In genomic region chr14:49381778-49382177, GRCh38 we compare ENCODE assay signal across 35 cellular contexts.
"Had no signal": no experiment of that assay in that cellular context is flagged by ENCODE, and none has a peak within 500 bp of the region (broad histone marks: within the 10 kb centered on the region; RNA-seq: fewer than 3 reads in every experiment).

No MANE protein-coding gene starts in this region.

- H3K9me3 ChIP-seq: MG63 had no signal

- H3K4me3 ChIP-seq: MG63 had no signal

- H3K36me3 ChIP-seq: MG63 had no signal

- DNase-seq: Karpas-422, Kasumi-1, MG63, MM.1S, MV-4-11, NCI-H1048, NCI-H1092, NCI-H1092 treated with DMSO at 0.1 percent for 48 hours, NCI-H1105, NCI-H1105 treated with DMSO at 0.1 percent for 48 hours, NCI-H1417, NCI-H1417 treated with DMSO at 0.1 percent for 48 hours, NCI-H1436, NCI-H1436 treated with DMSO at 0.1 percent for 48 hours, NCI-H146, NCI-H1694, NCI-H1694 treated with DMSO at 0.1 percent for 48 hours, NCI-H187, NCI-H187 treated with DMSO at 0.1 percent for 48 hours, NCI-H1930, NCI-H2029, NCI-H2029 treated with DMSO at 0.1 percent for 48 hours, NCI-H2081, NCI-H2081 treated with DMSO at 0.1 percent for 48 hours, NCI-H2107, NCI-H2171, NCI-H2171 treated with DMSO at 0.1 percent for 48 hours, NCI-H2227 treated with DMSO at 0.1 percent for 48 hours, NCI-H226, NCI-H345, NCI-H446, NCI-H446 treated with DMSO at 0.1 percent for 48 hours, NCI-H510A, NCI-H510A treated with DMSO at 0.1 percent for 48 hours had no signal

- H3K27ac ChIP-seq: KMS-11 had no signal

- H3K9ac ChIP-seq: KMS-11 had no signal

- H3K27me3 ChIP-seq: MG63 had no signal

- H3K4me2 ChIP-seq: KMS-11 had no signal
